ENCODE assay signal across 8 cellular contexts in the genomic region with DNA sequence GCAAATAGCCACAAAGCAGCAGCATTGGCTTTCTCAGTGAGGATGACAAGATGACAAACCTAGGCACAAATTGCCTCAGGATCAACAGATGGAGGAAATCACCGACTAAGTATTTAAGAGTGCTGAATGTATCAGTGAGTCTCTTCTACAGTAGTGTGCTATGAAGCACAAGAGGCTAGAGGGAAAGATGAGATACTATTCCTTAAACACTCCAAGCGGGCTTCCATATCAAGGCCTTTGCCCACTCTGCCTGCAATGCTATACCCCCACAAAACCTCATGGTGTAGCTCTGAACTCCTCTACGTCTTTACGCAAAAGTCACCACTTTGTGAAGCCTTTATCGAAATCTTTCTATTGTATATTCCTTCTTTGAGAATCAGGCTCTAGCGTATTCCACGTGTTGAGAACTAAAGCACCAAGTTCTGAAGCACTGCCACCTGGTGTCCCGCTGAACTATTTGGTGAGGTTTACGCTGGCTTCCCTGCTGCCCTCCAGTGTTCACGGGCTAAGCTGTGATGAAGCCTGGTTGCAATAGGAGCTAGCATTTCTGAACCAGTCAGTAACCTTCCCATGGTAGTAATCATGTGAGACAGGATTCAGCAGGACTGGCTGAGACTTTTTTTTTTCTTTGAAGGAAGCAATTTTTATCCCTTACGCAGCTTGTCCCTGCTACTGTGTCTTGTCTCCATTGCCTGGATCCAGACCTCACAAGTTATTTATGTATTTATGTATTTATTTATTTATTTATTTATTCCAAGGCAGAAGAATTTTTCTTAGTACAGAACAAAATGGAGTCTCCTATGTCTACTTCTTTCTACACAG.
A peak's percentile ranks its signal among the peaks of the same experiment; 100 is the strongest.
DNase-seq lines count a peak whose midpoint lies in the region; ATAC-seq and TF ChIP-seq lines count a peak whose summit lies in the region.

No MANE protein-coding gene starts in this region.

- H3K9me3 Mint-ChIP-seq in glutamatergic neuron (ENCODE audit: unreplicated experiment) = no peaks in the 10 kb centered on the region

- no peak overlapping the region for H3K27ac Mint-ChIP-seq in glutamatergic neuron (ENCODE audit: unreplicated experiment)

- no peaks in the 10 kb centered on the region for H3K27me3 Mint-ChIP-seq in glutamatergic neuron (ENCODE audit: unreplicated experiment)

- DNase-seq in SKM-1 (lab: John Stamatoyannopoulos, UW; ENCODE audit: unreplicated experiment) (peak; percentile 5), SKM-1 treated with dmso at 0.1 percent for 144 hours (lab: John Stamatoyannopoulos, UW; ENCODE audit: unreplicated experiment) (no peak), NCI-H526 treated with DMSO at 0.1 percent for 48 hours (lab: John Stamatoyannopoulos, UW) (peak; percentile 3), activated T-helper 1 cell treated with Interleukin-2 at 50 U/mL for 16 hours (ENCODE audit: low read depth) (peak; percentile 28), glutamatergic neuron (peak; percentile 54), posterior vena cava (ENCODE audit: low spot score) (peak; percentile 87), NCI-H510A treated with DMSO at 0.1 percent for 48 hours (lab: John Stamatoyannopoulos, UW) (no peak)

- H3K36me3 Mint-ChIP-seq in glutamatergic neuron (ENCODE audit: unreplicated experiment) = no peaks in the 10 kb centered on the region

- intact Hi-C loops in posterior vena cava (cut with DNase I) = no loop called here

- no peak for TF ChIP-seq CTCF in glutamatergic neuron (IDR thresholded peaks at IDR 0.05; ENCODE audit: partially characterized antibody, unreplicated experiment)

- peak; percentile 75 for ATAC-seq in HG02759 (IDR thresholded peaks at IDR 0.05; ENCODE audit: unreplicated experiment)

- H3K4me1 Mint-ChIP-seq in glutamatergic neuron (ENCODE audit: low read depth, unreplicated experiment) = no peaks in the 10 kb centered on the region

- no peak overlapping the region for H3K4me3 Mint-ChIP-seq in glutamatergic neuron (ENCODE audit: unreplicated experiment)

Comparison
In these comparisons a context has a peak if more than half of its experiments do, and no peak if none do; other contexts are left out.
1. DNase-seq: peak in SKM-1 (single experiment), NCI-H526 treated with DMSO at 0.1 percent for 48 hours (single experiment), activated T-helper 1 cell treated with Interleukin-2 at 50 U/mL for 16 hours (single experiment), glutamatergic neuron (single experiment) and posterior vena cava (single experiment); none in SKM-1 treated with dmso at 0.1 percent for 144 hours (single experiment) and NCI-H510A treated with DMSO at 0.1 percent for 48 hours (single experiment).